Comparison of ENCODE assay signal across 11 cellular contexts in genomic region chr2:85011747-85012146, GRCh38. TPM values are rescaled to one million over a fixed set of nuclear protein-coding genes. Genes with fewer than 3 reads are reported as not detected.
A peak's percentile ranks its signal among the peaks of the same experiment; 100 is the strongest.
DNase-seq lines count a peak whose midpoint lies in the region; ATAC-seq and TF ChIP-seq lines count a peak whose summit lies in the region.
"Had no signal": no experiment of that assay in that cellular context is flagged by ENCODE, and none has a peak within 500 bp of the region (broad histone marks: within the 10 kb centered on the region; RNA-seq: fewer than 3 reads in every experiment).

No MANE protein-coding gene starts in this region.

- H3K9me3 Mint-ChIP-seq in CD4-positive, alpha-beta T cell = no peaks in the 10 kb centered on the region

- H3K4ac ChIP-seq in mesenchymal stem cell (ENCODE audit: low read depth in 1 of 2, low read length in 2 of 2) = no peak overlapping the region

- intact Hi-C loops in CD4-positive, alpha-beta T cell (cut with DNase I, micrococcal nuclease) = loop anchor here in 1 of 2 experiments (5.0 kb wide), 2 partner anchors 39 to 519 kb away; partner anchors contain the start of gene KCMF1

- H2BK12ac ChIP-seq in mesenchymal stem cell (ENCODE audit: low read length in 2 of 2) = no peak overlapping the region

- no peaks in the 10 kb centered on the region for H3K27me3 ChIP-seq in CD4-positive, alpha-beta T cell (ENCODE audit: control insufficient read depth, insufficient read depth, low read length)
- no peaks in the 10 kb centered on the region for H3K27me3 ChIP-seq in SJCRH30
- no peaks in the 10 kb centered on the region for H3K27me3 ChIP-seq in mesenchymal stem cell (ENCODE audit: control insufficient read depth in 1 of 2, insufficient read depth in 1 of 2, low read length in 2 of 2)
- H3K27me3 ChIP-seq: neutrophil had no signal

- H3K4me1 ChIP-seq in SJCRH30 (no peaks in the 10 kb centered on the region), mesenchymal stem cell (ENCODE audit: control insufficient read depth, insufficient read depth, low read depth, low read length) (peaks cover 3% of the 10 kb centered on the region)

- no peak overlapping the region for H3K18ac ChIP-seq in mesenchymal stem cell (ENCODE audit: low read depth in 1 of 2, low read length in 2 of 2)

- H3K14ac ChIP-seq in mesenchymal stem cell (ENCODE audit: low read length in 2 of 2) = no peak overlapping the region

- no peaks in the 10 kb centered on the region for H3K9me3 ChIP-seq in CD4-positive, alpha-beta T cell (ENCODE audit: control insufficient read depth, low read length)
- H3K9me3 ChIP-seq in SJCRH30 (replicated peaks) = no peaks in the 10 kb centered on the region
- H3K9me3 ChIP-seq in mesenchymal stem cell (ENCODE audit: control insufficient read depth, low read length) = no peaks in the 10 kb centered on the region
- H3K9me3 ChIP-seq: neutrophil had no signal

- no peak for ATAC-seq in CD4-positive, alpha-beta T cell (ENCODE audit: poor library complexity)
- ATAC-seq in HG03175 (IDR thresholded peaks at IDR 0.05; ENCODE audit: unreplicated experiment) = no peak

- H3K27ac ChIP-seq in CD4-positive, alpha-beta T cell (ENCODE audit: low read depth, low read length) = no peak overlapping the region
- H3K27ac ChIP-seq in SJCRH30 (no peak overlapping the region), mesenchymal stem cell (ENCODE audit: low read length, poor library complexity, severe bottlenecking) (no peak overlapping the region)

- CTCF ChIA-PET in CD4-positive, alpha-beta T cell (lab: Charles Lee) = interaction anchor here (2.4 kb wide), 1 partner anchor 86 kb away, joined by 10 read pairs; no protein-coding TSS in a partner anchor

- 87% methylated on average over 3 of the region's 3 CpGs for WGBS in mesenchymal stem cell

- TF ChIP-seq CTCF in CD4-positive, alpha-beta T cell (IDR thresholded peaks at IDR 0.05) = no peak
- TF ChIP-seq CTCF in GM12873 (IDR thresholded peaks at IDR 0.05; ENCODE audit: insufficient read depth, low read depth, low read length, missing control alignments) (peak; percentile 37), fibroblast of pulmonary artery (IDR thresholded peaks at IDR 0.05; ENCODE audit: low read length, missing control alignments) (peak; percentile 13), foreskin fibroblast (IDR thresholded peaks at IDR 0.05; ENCODE audit: low read depth, low read length) (no peak)

- no peak overlapping the region for H2BK5ac ChIP-seq in mesenchymal stem cell (ENCODE audit: low read depth, low read length, poor library complexity, severe bottlenecking)

- no peak overlapping the region for H4K8ac ChIP-seq in mesenchymal stem cell (ENCODE audit: low read length)

- H3K36me3 ChIP-seq in SJCRH30 = peaks cover 15% of the 10 kb centered on the region
- H3K36me3 ChIP-seq in mesenchymal stem cell (ENCODE audit: control insufficient read depth in 1 of 2, insufficient read depth in 2 of 2, low read depth in 1 of 2, low read length in 2 of 2) = peaks cover 12 to 25% of the 10 kb centered on the region in 2 experiments
- H3K36me3 ChIP-seq: neutrophil had no signal

- no peak overlapping the region for H2AFZ ChIP-seq in mesenchymal stem cell (ENCODE audit: low read depth, low read length)

- H2BK15ac ChIP-seq in mesenchymal stem cell (ENCODE audit: low read depth, poor library complexity, severe bottlenecking) = no peak overlapping the region

- peaks cover 88% of the 10 kb centered on the region for H3K4me1 Mint-ChIP-seq in CD4-positive, alpha-beta T cell (ENCODE audit: low read depth)

- H3K4me3 Mint-ChIP-seq in CD4-positive, alpha-beta T cell = no peak overlapping the region

- H2AK5ac ChIP-seq in mesenchymal stem cell (ENCODE audit: low read length, severe bottlenecking) = no peak overlapping the region

- no peak overlapping the region for H4K91ac ChIP-seq in mesenchymal stem cell (ENCODE audit: low read length)

- POLR2A ChIA-PET in CD4-positive, alpha-beta T cell (lab: Charles Lee) = interaction anchor here (1.3 kb wide), 1 partner anchor 66 kb away, joined by 5 read pairs; no protein-coding TSS in a partner anchor

- H3K23ac ChIP-seq in mesenchymal stem cell (ENCODE audit: low read length in 2 of 2) = no peak overlapping the region

- no peak for DNase-seq in CD4-positive, alpha-beta T cell
- peak; percentile 10 to 32 for DNase-seq in SJCRH30
- no peak for DNase-seq in fibroblast of pulmonary artery (ENCODE audit: low read depth)
- no peak for DNase-seq in NCI-H2171 treated with DMSO at 0.1 percent for 48 hours (lab: John Stamatoyannopoulos, UW)
- no peak for DNase-seq in mesenchymal stem cell
- DNase-seq in foreskin fibroblast = no peak
- DNase-seq: activated CD4-positive, alpha-beta T cell treated with anti-CD3 and anti-CD28 coated beads, Interleukin-2, amount 50 U/mL, for 4 hours; NCI-H226 had no signal

- no peaks in the 10 kb centered on the region for H3K27me3 Mint-ChIP-seq in CD4-positive, alpha-beta T cell

- H3K9ac ChIP-seq in mesenchymal stem cell (ENCODE audit: low read length) = no peak overlapping the region

- no peak overlapping the region for H3K4me2 ChIP-seq in mesenchymal stem cell (ENCODE audit: low read length, poor library complexity, severe bottlenecking)

- peaks cover 5% of the 10 kb centered on the region for H3K79me1 ChIP-seq in mesenchymal stem cell (replicated peaks; ENCODE audit: low read length, poor library complexity, severe bottlenecking)

- H3K36me3 Mint-ChIP-seq in CD4-positive, alpha-beta T cell (ENCODE audit: low read depth) = peaks cover 27% of the 10 kb centered on the region

- H3K4me3 ChIP-seq in SJCRH30 = no peak overlapping the region
- no peak overlapping the region for H3K4me3 ChIP-seq in fibroblast of pulmonary artery (replicated peaks; ENCODE audit: low read depth, low read length)
- no peak overlapping the region for H3K4me3 ChIP-seq in mesenchymal stem cell (ENCODE audit: insufficient read depth in 1 of 2, low read depth in 1 of 2, low read length in 2 of 2)
- no peak overlapping the region for H3K4me3 ChIP-seq in foreskin fibroblast (ENCODE audit: low read depth in 1 of 2, low read length in 2 of 2)

- no peak overlapping the region for H2BK120ac ChIP-seq in mesenchymal stem cell (ENCODE audit: low read depth, low read length)

- H3K27ac Mint-ChIP-seq in CD4-positive, alpha-beta T cell = peak overlapping the region; percentile 22

RNA-seq across cellular contexts. Expression of gene KCMF1, which starts 40.8 kb away (rescaled TPM):
- 10 to 100 TPM; 72.4 to 78.0 TPM for total RNA-seq in CD4-positive, alpha-beta T cell
- 75.8 and 93.0 TPM in 2 replicates for total RNA-seq in SJCRH30 (2014; rRNA removed; shearing (Covaris generic))
- 33.7 TPM for polyA plus RNA-seq in mesenchymal stem cell (2013, experiment 1 of 2)
- polyA plus RNA-seq in mesenchymal stem cell (2013, experiment 2 of 2) = 36.1 TPM

Comparison
In these comparisons a context has a peak if more than half of its experiments do, and no peak if none do; other contexts are left out.
1. DNase-seq: peak in SJCRH30 (2 of 2); none in CD4-positive, alpha-beta T cell (0 of 10), fibroblast of pulmonary artery (single experiment), NCI-H2171 treated with DMSO at 0.1 percent for 48 hours (single experiment), mesenchymal stem cell (single experiment) and foreskin fibroblast (0 of 2).
2. CTCF ChIP-seq: peak in GM12873 (single experiment) and fibroblast of pulmonary artery (single experiment); none in CD4-positive, alpha-beta T cell (single experiment) and foreskin fibroblast (single experiment).